Comparison of ENCODE assay signal across 24 cellular contexts in the genomic region with DNA sequence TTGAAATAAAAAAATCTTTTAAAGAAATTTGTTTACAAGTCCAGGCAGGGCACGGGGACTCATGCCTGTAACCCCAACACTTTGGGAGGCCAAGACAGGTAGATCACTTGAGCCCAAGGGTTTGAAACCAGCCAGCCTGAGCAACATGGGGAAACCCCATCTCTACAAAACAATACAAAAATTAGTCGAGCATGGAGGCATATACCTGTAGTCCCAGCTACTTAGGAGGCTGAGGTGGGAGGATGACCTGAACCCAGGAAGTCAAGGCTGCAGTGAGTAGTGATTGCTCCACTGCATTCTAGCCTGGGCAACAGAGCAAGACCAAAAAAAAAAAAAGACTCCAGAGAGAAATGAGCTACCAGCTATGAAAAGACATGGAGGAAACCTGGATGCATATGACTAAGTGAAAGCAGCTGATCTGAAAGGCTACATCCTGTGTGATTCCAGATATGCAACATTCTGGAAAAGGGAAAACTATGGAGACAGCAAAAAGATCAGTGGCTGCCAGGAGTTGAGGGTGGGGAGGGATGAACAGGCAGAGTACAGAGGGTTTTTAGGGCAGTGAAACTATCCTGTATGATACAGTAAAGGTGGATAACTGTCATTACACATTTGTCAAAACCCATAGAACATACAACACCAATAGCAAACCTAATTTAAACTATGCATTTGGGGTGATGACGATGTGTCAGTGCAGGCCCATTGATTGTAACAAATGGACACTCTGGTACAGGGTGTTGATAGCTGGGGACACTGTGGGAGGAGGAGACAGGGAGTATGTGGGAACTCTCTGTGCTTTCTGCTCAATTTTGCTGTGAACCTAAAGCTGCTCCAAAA. TPM values are rescaled to one million over a fixed set of nuclear protein-coding genes. Genes with fewer than 3 reads are reported as not detected.
A peak's percentile ranks its signal among the peaks of the same experiment; 100 is the strongest.
DNase-seq lines count a peak whose midpoint lies in the region; ATAC-seq, FAIRE-seq and TF ChIP-seq lines count a peak whose summit lies in the region.
"Had no signal": no experiment of that assay in that cellular context is flagged by ENCODE, and none has a peak within 500 bp of the region (broad histone marks: within the 10 kb centered on the region; RNA-seq: fewer than 3 reads in every experiment).

No MANE protein-coding gene starts in this region.

- ATAC-seq in HG03521 (IDR thresholded peaks at IDR 0.05; ENCODE audit: unreplicated experiment) = no peak
- ATAC-seq in GM19395 (IDR thresholded peaks at IDR 0.05; ENCODE audit: unreplicated experiment) = no peak
- ATAC-seq: activated CD8-positive, alpha-beta T cell treated with anti-CD3 and anti-CD28 coated beads for 36 hours; activated naive CD4-positive, alpha-beta T cell treated with anti-CD3 and anti-CD28 coated beads, Interleukin-2, amount 50 U/mL, for 72 hours; GM23338; left lobe of liver; stimulated activated naive CD8-positive, alpha-beta T cell treated with anti-CD3 and anti-CD28 coated beads, Interleukin-15, Interleukin-2, amounts not matched to agents 100 U/mL and 50 U/mL, for 24 hours had no signal

- no peak for TF ChIP-seq POLR2A in GM12891 (IDR thresholded peaks at IDR 0.05; ENCODE audit: low read depth, low read length)

- H3K27ac ChIP-seq in cingulate gyrus (ENCODE audit: low read depth, low read length) = peak overlapping the region; percentile 61
- H3K27ac ChIP-seq: cardiac muscle cell, prostate gland, tibial artery had no signal

- DNase-seq in GM12891 (ENCODE audit: insufficient read length, low spot score) (no peak), inferior parietal cortex (ENCODE audit: extremely low spot score) (peak; percentile 51), superior temporal gyrus (ENCODE audit: extremely low spot score) (peak; percentile 70), DMS 273 treated with DMSO at 0.1 percent for 48 hours (lab: John Stamatoyannopoulos, UW) (no peak), KG1 (lab: John Stamatoyannopoulos, UW) (no peak)
- DNase-seq: activated CD8-positive, alpha-beta T cell treated with anti-CD3 and anti-CD28 coated beads for 36 hours; aorta; BE2C; CD8-positive, alpha-beta memory T cell; GDM1; mesendoderm; NCI-H510A; OCI-M1; Right ventricle myocardium superior; stimulated activated naive CD8-positive, alpha-beta T cell treated with anti-CD3 and anti-CD28 coated beads, Interleukin-15, Interleukin-2, amounts not matched to agents 100 U/mL and 50 U/mL, for 24 hours; tibial artery had no signal

- peak; percentile 20 for FAIRE-seq in GM12891 (lab: Jason Lieb, UNC)

TF ChIP-seq in GM12891, 5 proteins besides CTCF, POLR2A, EP300 and RAD21:
- TF ChIP-seq TAF1 (IDR thresholded peaks at IDR 0.05; ENCODE audit: low read depth, low read length) (no peak), POLR2AphosphoS5 (IDR thresholded peaks at IDR 0.05; ENCODE audit: low read depth, low read length) (no peak), PAX5 (IDR thresholded peaks at IDR 0.05; ENCODE audit: insufficient read depth, low read length, severe bottlenecking) (no peak), SPI1 (IDR thresholded peaks at IDR 0.05; ENCODE audit: low read depth, low read length) (no peak), POU2F2 (IDR thresholded peaks at IDR 0.05; ENCODE audit: low read depth, low read length) (no peak)

RNA-seq across cellular contexts. Expression of gene PRKAB1, which starts 59.9 kb away (rescaled TPM):
- polyA plus RNA-seq in GM12891 (2012; ENCODE audit: low read depth, missing spikeins) = 27.4 TPM

Comparison
In these comparisons a context has a peak if more than half of its experiments do, and no peak if none do; other contexts are left out.
1. DNase-seq: peak in inferior parietal cortex (single experiment) and superior temporal gyrus (single experiment); none in GM12891 (single experiment), DMS 273 treated with DMSO at 0.1 percent for 48 hours (single experiment) and KG1 (single experiment).